In genomic region chr7:103660455-103661371, GRCh38 we compare ENCODE assay signal across 1 cellular context.
TF ChIP-seq lines count a peak whose summit lies in the region.

No MANE protein-coding gene starts in this region.

TF ChIP-seq in K562, 482 proteins besides CTCF, POLR2A, EP300 and RAD21 (continued from another document and continues in another):
- TF ChIP-seq, protein P1, sequence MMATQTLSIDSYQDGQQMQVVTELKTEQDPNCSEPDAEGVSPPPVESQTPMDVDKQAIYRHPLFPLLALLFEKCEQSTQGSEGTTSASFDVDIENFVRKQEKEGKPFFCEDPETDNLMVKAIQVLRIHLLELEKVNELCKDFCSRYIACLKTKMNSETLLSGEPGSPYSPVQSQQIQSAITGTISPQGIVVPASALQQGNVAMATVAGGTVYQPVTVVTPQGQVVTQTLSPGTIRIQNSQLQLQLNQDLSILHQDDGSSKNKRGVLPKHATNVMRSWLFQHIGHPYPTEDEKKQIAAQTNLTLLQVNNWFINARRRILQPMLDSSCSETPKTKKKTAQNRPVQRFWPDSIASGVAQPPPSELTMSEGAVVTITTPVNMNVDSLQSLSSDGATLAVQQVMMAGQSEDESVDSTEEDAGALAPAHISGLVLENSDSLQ (IDR thresholded peaks at IDR 0.05) = peak; percentile 94
- TF ChIP-seq KLF16 (IDR thresholded peaks at IDR 0.05) (no peak), SRSF1 (IDR thresholded peaks at IDR 0.05; ENCODE audit: low read depth, low read length) (no peak), ESRRA (IDR thresholded peaks at IDR 0.05; ENCODE audit: borderline replicate concordance, low read depth) (peak; percentile 82), FOS (IDR thresholded peaks at IDR 0.05; ENCODE audit: extremely low read depth, insufficient read length) (no peak), EP400 (IDR thresholded peaks at IDR 0.05) (peak; percentile 49; the same call in 1 of the 2 replicates), PPARD (CRISPR knock-in tag; IDR thresholded peaks at IDR 0.05) (no peak), L3MBTL2 (IDR thresholded peaks at IDR 0.05) (peak; percentile 70), SUPT5H (IDR thresholded peaks at IDR 0.05) (no peak), TAF9B (IDR thresholded peaks at IDR 0.05; ENCODE audit: partially characterized antibody) (peak; percentile 64), DACH1 (IDR thresholded peaks at IDR 0.05; ENCODE audit: partially characterized antibody) (peak; percentile 37), MCM3 (IDR thresholded peaks at IDR 0.05) (no peak), DMBX1 (CRISPR knock-in tag; IDR thresholded peaks at IDR 0.05; ENCODE audit: borderline replicate concordance) (peak; percentile 63; the same call in 1 of the 2 replicates), CBFB (CRISPR knock-in tag; IDR thresholded peaks at IDR 0.05) (no peak), MTA1 (IDR thresholded peaks at IDR 0.05; ENCODE audit: borderline replicate concordance) (0 out of 2 replicates have a peak, but pooled peaks have one; percentile 22), TAF15 (IDR thresholded peaks at IDR 0.05; ENCODE audit: low read depth, low read length) (no peak), SNRNP70 (optimal IDR thresholded peaks at IDR 0.05; ENCODE audit: low read depth, low read length) (no peak), SMAD1 (IDR thresholded peaks at IDR 0.05; ENCODE audit: low read depth, low read length, partially characterized antibody) (no peak), SMAD3 (CRISPR knock-in tag; conservative IDR thresholded peaks at IDR 0.05) (peak; percentile 62; the same call in 1 of the 2 replicates), TEAD1 (CRISPR knock-in tag; IDR thresholded peaks at IDR 0.05) (peak in 1 of 2 experiments; percentile 78; a peak in 2 of 4 replicates), HIVEP1 (CRISPR knock-in tag; IDR thresholded peaks at IDR 0.05) (no peak), POLR2B (IDR thresholded peaks at IDR 0.05; ENCODE audit: low read depth, partially characterized antibody) (no peak), PML (IDR thresholded peaks at IDR 0.05; ENCODE audit: low read length) (no peak), MEF2A (IDR thresholded peaks at IDR 0.05; ENCODE audit: control insufficient read depth, low read depth, low read length) (peak; percentile 56; the same call in 1 of the 2 replicates), ZKSCAN1 (IDR thresholded peaks at IDR 0.05; ENCODE audit: low read depth, low read length) (no peak), ZNF140 (CRISPR knock-in tag; IDR thresholded peaks at IDR 0.05) (0 out of 2 replicates have a peak, but pooled peaks have one; percentile 28), ZSCAN29 (IDR thresholded peaks at IDR 0.05) (no peak), CC2D1A (IDR thresholded peaks at IDR 0.05) (no peak), ZNF699 (CRISPR knock-in tag; IDR thresholded peaks at IDR 0.05; ENCODE audit: insufficient replicate concordance) (no peak), TEAD4 (IDR thresholded peaks at IDR 0.05; ENCODE audit: low read length) (peak; percentile 84), TEAD4 (CRISPR knock-in tag; IDR thresholded peaks at IDR 0.05; ENCODE audit: borderline replicate concordance) (no peak), MCM5 (IDR thresholded peaks at IDR 0.05; ENCODE audit: low read depth) (no peak), ZNF707 (CRISPR knock-in tag; conservative IDR thresholded peaks at IDR 0.05) (no peak)
- TF ChIP-seq, protein P2, sequence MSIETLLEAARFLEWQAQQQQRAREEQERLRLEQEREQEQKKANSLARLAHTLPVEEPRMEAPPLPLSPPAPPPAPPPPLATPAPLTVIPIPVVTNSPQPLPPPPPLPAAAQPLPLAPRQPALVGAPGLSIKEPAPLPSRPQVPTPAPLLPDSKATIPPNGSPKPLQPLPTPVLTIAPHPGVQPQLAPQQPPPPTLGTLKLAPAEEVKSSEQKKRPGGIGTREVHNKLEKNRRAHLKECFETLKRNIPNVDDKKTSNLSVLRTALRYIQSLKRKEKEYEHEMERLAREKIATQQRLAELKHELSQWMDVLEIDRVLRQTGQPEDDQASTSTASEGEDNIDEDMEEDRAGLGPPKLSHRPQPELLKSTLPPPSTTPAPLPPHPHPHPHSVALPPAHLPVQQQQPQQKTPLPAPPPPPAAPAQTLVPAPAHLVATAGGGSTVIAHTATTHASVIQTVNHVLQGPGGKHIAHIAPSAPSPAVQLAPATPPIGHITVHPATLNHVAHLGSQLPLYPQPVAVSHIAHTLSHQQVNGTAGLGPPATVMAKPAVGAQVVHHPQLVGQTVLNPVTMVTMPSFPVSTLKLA (conservative IDR thresholded peaks at IDR 0.05) = peak in 1 of 2 experiments; percentile 66; a peak in 2 of 4 replicates
- TF ChIP-seq, protein P3, sequence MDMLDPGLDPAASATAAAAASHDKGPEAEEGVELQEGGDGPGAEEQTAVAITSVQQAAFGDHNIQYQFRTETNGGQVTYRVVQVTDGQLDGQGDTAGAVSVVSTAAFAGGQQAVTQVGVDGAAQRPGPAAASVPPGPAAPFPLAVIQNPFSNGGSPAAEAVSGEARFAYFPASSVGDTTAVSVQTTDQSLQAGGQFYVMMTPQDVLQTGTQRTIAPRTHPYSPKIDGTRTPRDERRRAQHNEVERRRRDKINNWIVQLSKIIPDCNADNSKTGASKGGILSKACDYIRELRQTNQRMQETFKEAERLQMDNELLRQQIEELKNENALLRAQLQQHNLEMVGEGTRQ (CRISPR knock-in tag; IDR thresholded peaks at IDR 0.05) = no peak; the same call in 1 of the 2 replicates
- TF ChIP-seq, protein P4, sequence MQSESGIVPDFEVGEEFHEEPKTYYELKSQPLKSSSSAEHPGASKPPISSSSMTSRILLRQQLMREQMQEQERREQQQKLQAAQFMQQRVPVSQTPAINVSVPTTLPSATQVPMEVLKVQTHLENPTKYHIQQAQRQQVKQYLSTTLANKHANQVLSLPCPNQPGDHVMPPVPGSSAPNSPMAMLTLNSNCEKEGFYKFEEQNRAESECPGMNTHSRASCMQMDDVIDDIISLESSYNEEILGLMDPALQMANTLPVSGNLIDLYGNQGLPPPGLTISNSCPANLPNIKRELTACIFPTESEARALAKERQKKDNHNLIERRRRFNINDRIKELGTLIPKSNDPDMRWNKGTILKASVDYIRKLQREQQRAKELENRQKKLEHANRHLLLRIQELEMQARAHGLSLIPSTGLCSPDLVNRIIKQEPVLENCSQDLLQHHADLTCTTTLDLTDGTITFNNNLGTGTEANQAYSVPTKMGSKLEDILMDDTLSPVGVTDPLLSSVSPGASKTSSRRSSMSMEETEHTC (IDR thresholded peaks at IDR 0.05) = peak; percentile 88
- TF ChIP-seq, protein P5, sequence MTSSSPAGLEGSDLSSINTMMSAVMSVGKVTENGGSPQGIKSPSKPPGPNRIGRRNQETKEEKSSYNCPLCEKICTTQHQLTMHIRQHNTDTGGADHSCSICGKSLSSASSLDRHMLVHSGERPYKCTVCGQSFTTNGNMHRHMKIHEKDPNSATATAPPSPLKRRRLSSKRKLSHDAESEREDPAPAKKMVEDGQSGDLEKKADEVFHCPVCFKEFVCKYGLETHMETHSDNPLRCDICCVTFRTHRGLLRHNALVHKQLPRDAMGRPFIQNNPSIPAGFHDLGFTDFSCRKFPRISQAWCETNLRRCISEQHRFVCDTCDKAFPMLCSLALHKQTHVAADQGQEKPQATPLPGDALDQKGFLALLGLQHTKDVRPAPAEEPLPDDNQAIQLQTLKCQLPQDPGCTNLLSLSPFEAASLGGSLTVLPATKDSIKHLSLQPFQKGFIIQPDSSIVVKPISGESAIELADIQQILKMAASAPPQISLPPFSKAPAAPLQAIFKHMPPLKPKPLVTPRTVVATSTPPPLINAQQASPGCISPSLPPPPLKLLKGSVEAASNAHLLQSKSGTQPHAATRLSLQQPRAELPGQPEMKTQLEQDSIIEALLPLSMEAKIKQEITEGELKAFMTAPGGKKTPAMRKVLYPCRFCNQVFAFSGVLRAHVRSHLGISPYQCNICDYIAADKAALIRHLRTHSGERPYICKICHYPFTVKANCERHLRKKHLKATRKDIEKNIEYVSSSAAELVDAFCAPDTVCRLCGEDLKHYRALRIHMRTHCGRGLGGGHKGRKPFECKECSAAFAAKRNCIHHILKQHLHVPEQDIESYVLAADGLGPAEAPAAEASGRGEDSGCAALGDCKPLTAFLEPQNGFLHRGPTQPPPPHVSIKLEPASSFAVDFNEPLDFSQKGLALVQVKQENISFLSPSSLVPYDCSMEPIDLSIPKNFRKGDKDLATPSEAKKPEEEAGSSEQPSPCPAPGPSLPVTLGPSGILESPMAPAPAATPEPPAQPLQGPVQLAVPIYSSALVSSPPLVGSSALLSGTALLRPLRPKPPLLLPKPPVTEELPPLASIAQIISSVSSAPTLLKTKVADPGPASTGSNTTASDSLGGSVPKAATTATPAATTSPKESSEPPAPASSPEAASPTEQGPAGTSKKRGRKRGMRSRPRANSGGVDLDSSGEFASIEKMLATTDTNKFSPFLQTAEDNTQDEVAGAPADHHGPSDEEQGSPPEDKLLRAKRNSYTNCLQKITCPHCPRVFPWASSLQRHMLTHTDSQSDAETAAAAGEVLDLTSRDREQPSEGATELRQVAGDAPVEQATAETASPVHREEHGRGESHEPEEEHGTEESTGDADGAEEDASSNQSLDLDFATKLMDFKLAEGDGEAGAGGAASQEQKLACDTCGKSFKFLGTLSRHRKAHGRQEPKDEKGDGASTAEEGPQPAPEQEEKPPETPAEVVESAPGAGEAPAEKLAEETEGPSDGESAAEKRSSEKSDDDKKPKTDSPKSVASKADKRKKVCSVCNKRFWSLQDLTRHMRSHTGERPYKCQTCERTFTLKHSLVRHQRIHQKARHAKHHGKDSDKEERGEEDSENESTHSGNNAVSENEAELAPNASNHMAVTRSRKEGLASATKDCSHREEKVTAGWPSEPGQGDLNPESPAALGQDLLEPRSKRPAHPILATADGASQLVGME (CRISPR knock-in tag; IDR thresholded peaks at IDR 0.05) = no peak
- TF ChIP-seq, protein P6, sequence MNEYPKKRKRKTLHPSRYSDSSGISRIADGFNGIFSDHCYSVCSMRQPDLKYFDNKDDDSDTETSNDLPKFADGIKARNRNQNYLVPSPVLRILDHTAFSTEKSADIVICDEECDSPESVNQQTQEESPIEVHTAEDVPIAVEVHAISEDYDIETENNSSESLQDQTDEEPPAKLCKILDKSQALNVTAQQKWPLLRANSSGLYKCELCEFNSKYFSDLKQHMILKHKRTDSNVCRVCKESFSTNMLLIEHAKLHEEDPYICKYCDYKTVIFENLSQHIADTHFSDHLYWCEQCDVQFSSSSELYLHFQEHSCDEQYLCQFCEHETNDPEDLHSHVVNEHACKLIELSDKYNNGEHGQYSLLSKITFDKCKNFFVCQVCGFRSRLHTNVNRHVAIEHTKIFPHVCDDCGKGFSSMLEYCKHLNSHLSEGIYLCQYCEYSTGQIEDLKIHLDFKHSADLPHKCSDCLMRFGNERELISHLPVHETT (CRISPR knock-in tag; conservative IDR thresholded peaks at IDR 0.05 in 1 of 2, IDR thresholded peaks at IDR 0.05 in 1 of 2) = peak in 1 of 2 experiments; percentile 81; a peak in 2 of 4 replicates
